Comparison of ENCODE assay signal across 15 cellular contexts in the genomic region with DNA sequence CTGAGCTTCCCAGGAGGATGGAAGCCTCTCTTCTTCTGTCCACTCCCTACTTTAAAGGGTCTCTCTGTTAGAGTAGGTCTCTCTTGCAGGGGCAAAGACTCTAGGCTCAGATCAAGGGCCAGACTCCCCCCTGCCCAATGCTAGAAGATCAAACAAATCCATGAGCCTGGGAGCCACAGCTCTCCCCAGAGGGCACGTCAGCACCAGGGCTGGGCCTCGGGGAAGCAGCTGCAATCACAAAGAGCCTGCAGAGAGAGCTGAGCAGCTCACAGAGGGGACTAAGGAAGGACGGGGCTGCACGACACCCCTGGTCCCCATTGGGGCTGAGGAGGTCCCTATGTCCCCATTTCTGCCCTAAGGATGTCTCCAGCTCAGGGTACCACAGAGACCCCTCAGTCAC. TPM values are rescaled to one million over a fixed set of nuclear protein-coding genes. Genes with fewer than 3 reads are reported as not detected.
"Had no signal": no experiment of that assay in that cellular context is flagged by ENCODE, and none has a peak within 500 bp of the region (broad histone marks: within the 10 kb centered on the region; RNA-seq: fewer than 3 reads in every experiment).

No MANE protein-coding gene starts in this region.

- H3K4me3 ChIP-seq: heart right ventricle, right lobe of liver, spleen, testis, upper lobe of right lung had no signal

- H3K4me1 ChIP-seq: foreskin keratinocyte, testis had no signal

- DNase-seq: activated effector memory CD4-positive, alpha-beta T cell treated with Interleukin-2 at 50 U/mL for 16 hours; activated T-cell treated with anti-CD3 and anti-CD28 coated beads, Interleukin-2, amount 50 U/mL, for 1 hour; aorta; foreskin keratinocyte; heart right ventricle; kidney; right lobe of liver; spleen; stimulated activated CD4-positive, alpha-beta T cell treated with anti-CD3 and anti-CD28 coated beads, Interleukin-1b, Interleukin-23, amount 100 ng/mL, for 48 hours; stimulated activated naive CD4-positive, alpha-beta T cell; testis; upper lobe of right lung had no signal

- ATAC-seq: activated CD4-positive, CD25-positive, alpha-beta regulatory T cell treated with anti-CD3 and anti-CD28 coated beads, Interleukin-2, amount 50 U/mL, for 24 hours; foreskin keratinocyte; right lobe of liver; upper lobe of right lung had no signal

- H3K36me3 ChIP-seq: heart right ventricle, right lobe of liver, spleen, upper lobe of right lung had no signal

- H3K9me3 ChIP-seq: heart right ventricle, right lobe of liver, spleen, testis, upper lobe of right lung had no signal

- H3K27me3 ChIP-seq: right lobe of liver, testis had no signal

- H3K27ac ChIP-seq: foreskin keratinocyte, heart right ventricle, right lobe of liver, spleen, testis, upper lobe of right lung had no signal

- FAIRE-seq: bronchial epithelial cell, endothelial cell of umbilical vein, kidney had no signal

RNA-seq across cellular contexts. Expression of a gene that starts 3.9 kb away (rescaled TPM):
- polyA plus RNA-seq: aorta, endothelial cell of umbilical vein, foreskin keratinocyte had no signal
